27 cellular contexts compared by ENCODE assay signal in the genomic region with DNA sequence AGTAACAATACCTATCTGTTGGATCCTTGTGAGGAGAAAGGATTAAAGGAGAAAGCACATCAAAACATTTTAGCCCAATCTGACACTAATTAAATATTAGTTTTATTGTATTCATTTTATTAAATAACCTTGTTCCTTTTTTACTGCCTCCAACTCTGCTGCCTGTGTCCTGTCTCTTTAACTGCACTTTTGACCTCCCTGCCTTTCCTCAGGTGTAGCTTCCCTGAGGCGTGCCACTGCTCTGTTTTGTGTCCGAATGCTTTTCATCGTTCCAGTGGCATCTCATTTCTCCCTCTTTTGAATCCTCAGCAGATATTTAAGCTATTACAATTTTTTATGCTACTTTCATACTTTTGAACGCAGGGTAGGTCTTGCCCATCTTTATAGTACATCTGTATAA.
"Had no signal": no experiment of that assay in that cellular context is flagged by ENCODE, and none has a peak within 500 bp of the region (broad histone marks: within the 10 kb centered on the region; RNA-seq: fewer than 3 reads in every experiment).

No MANE protein-coding gene starts in this region.

- H3K4me3 ChIP-seq: stomach, suprapubic skin, testis, thoracic aorta, thyroid gland, tibial artery, tibial nerve, transverse colon, upper lobe of left lung, upper lobe of right lung, uterus, vagina had no signal

- H3K9me3 ChIP-seq: stomach, suprapubic skin, testis, thoracic aorta, thyroid gland, tibial artery, tibial nerve, transverse colon, upper lobe of left lung, upper lobe of right lung, uterus, vagina had no signal

- H3K27me3 ChIP-seq: stomach, suprapubic skin, testis, thyroid gland, tibial artery, tibial nerve, transverse colon, upper lobe of left lung, upper lobe of right lung, uterus, vagina had no signal

- H3K27ac Mint-ChIP-seq: stimulated activated effector memory CD8-positive, alpha-beta T cell treated with anti-CD3 and anti-CD28 coated beads, Interleukin-12 subunit alpha, Interleukin-12 subunit beta, amount 100 ng/mL, for 72 hours; stimulated activated memory B cell treated with anti-CD40 and anti-IgM and Interleukin-4, amounts not matched to agents 10 μg/mL and 1 μg/mL and 100 μg/mL, for 72 hours; stimulated activated naive B cell treated with anti-CD40 and anti-IgM and Interleukin-4, amounts not matched to agents 10 μg/mL and 1 μg/mL and 100 μg/mL, for 72 hours; stimulated activated naive CD8-positive, alpha-beta T cell treated with anti-CD3 and anti-CD28 coated beads, Interleukin-15, amount 100 ng/mL, for 72 hours; stimulated activated naive CD8-positive, alpha-beta T cell treated with anti-CD3 and anti-CD28 coated beads, Interleukin-15, Interleukin-2, amounts not matched to agents 100 ng/mL and 50 ng/mL, for 24 hours; type B pancreatic cell had no signal

- H3K27ac ChIP-seq: stomach, suprapubic skin, testis, thoracic aorta, thyroid gland, tibial artery, tibial nerve, transverse colon, upper lobe of left lung, upper lobe of right lung, uterus, vagina had no signal

- H3K4me1 ChIP-seq: stomach, suprapubic skin, testis, thyroid gland, tibial artery, tibial nerve, transverse colon, upper lobe of left lung, upper lobe of right lung, uterus, vagina had no signal

- H3K4me3 Mint-ChIP-seq: stimulated activated effector memory CD8-positive, alpha-beta T cell treated with anti-CD3 and anti-CD28 coated beads, Interleukin-12 subunit alpha, Interleukin-12 subunit beta, amount 100 ng/mL, for 72 hours; stimulated activated memory B cell treated with anti-CD40 and anti-IgM and Interleukin-4, amounts not matched to agents 10 μg/mL and 1 μg/mL and 100 μg/mL, for 72 hours; stimulated activated naive B cell treated with anti-CD40 and anti-IgM and Interleukin-4, amounts not matched to agents 10 μg/mL and 1 μg/mL and 100 μg/mL, for 72 hours; stimulated activated naive CD8-positive, alpha-beta T cell treated with anti-CD3 and anti-CD28 coated beads, Interleukin-15, amount 100 ng/mL, for 72 hours; stimulated activated naive CD8-positive, alpha-beta T cell treated with anti-CD3 and anti-CD28 coated beads, Interleukin-15, Interleukin-2, amounts not matched to agents 100 ng/mL and 50 ng/mL, for 24 hours; type B pancreatic cell had no signal

- H3K4me1 Mint-ChIP-seq: stimulated activated naive CD8-positive, alpha-beta T cell treated with anti-CD3 and anti-CD28 coated beads, Interleukin-15, amount 100 ng/mL, for 72 hours had no signal

- DNase-seq: stimulated activated CD4-positive, alpha-beta T cell treated with anti-CD3 and anti-CD28 coated beads, Interleukin-2, amount 100 ng/mL, for 48 hours; stimulated activated CD4-positive, alpha-beta T cell treated with anti-CD3 and anti-CD28 coated beads, Interleukin-4, amount 100 ng/mL, for 1 hour; stimulated activated CD4-positive, alpha-beta T cell treated with anti-CD3 and anti-CD28 coated beads, Interleukin-4, amount 100 ng/mL, for 24 hours; stimulated activated CD4-positive, alpha-beta T cell treated with anti-CD3 and anti-CD28 coated beads, Interleukin-4, amount 100 ng/mL, for 4 hours; stimulated activated CD8-positive, alpha-beta memory T cell treated with anti-CD3 and anti-CD28 coated beads, Interleukin-4, amount 100 ng/mL, for 48 hours; stimulated activated naive B cell treated with anti-CD40 and anti-IgM and Interleukin-4, amounts not matched to agents 10 μg/mL and 1 μg/mL and 100 μg/mL, for 72 hours; stimulated activated naive CD4-positive, alpha-beta T cell; stimulated activated naive CD4-positive, alpha-beta T cell treated with Interleukin-2 at 50 U/mL for 16 hours; stimulated activated naive CD8-positive, alpha-beta T cell treated with anti-CD3 and anti-CD28 coated beads, Interleukin-15, amount 100 ng/mL, for 72 hours; stimulated activated naive CD8-positive, alpha-beta T cell treated with anti-CD3 and anti-CD28 coated beads, Interleukin-15, Interleukin-2, amounts not matched to agents 100 U/mL and 50 U/mL, for 24 hours; stomach; substantia nigra; testis; thyroid gland; tibial artery; transverse colon; upper lobe of left lung; upper lobe of right lung; uterus had no signal

- ATAC-seq: stimulated activated effector memory CD8-positive, alpha-beta T cell treated with anti-CD3 and anti-CD28 coated beads, Interleukin-12 subunit alpha, Interleukin-12 subunit beta, amount 100 ng/mL, for 72 hours; stimulated activated memory B cell treated with anti-CD40 and anti-IgM and Interleukin-4, amounts not matched to agents 10 μg/mL and 1 μg/mL and 100 μg/mL, for 72 hours; stimulated activated naive B cell treated with anti-CD40 and anti-IgM and Interleukin-4, amounts not matched to agents 10 μg/mL and 1 μg/mL and 100 μg/mL, for 72 hours; stimulated activated naive CD8-positive, alpha-beta T cell treated with anti-CD3 and anti-CD28 coated beads, Interleukin-15, amount 100 ng/mL, for 72 hours; stimulated activated naive CD8-positive, alpha-beta T cell treated with anti-CD3 and anti-CD28 coated beads, Interleukin-15, Interleukin-2, amounts not matched to agents 100 U/mL and 50 U/mL, for 24 hours; upper lobe of right lung had no signal

- H3K27me3 Mint-ChIP-seq: stimulated activated memory B cell treated with anti-CD40 and anti-IgM and Interleukin-4, amounts not matched to agents 10 μg/mL and 1 μg/mL and 100 μg/mL, for 72 hours; stimulated activated naive B cell treated with anti-CD40 and anti-IgM and Interleukin-4, amounts not matched to agents 10 μg/mL and 1 μg/mL and 100 μg/mL, for 72 hours; stimulated activated naive CD8-positive, alpha-beta T cell treated with anti-CD3 and anti-CD28 coated beads, Interleukin-15, amount 100 ng/mL, for 72 hours; stimulated activated naive CD8-positive, alpha-beta T cell treated with anti-CD3 and anti-CD28 coated beads, Interleukin-15, Interleukin-2, amounts not matched to agents 100 ng/mL and 50 ng/mL, for 24 hours; type B pancreatic cell had no signal

- H3K9me3 Mint-ChIP-seq: stimulated activated effector memory CD8-positive, alpha-beta T cell treated with anti-CD3 and anti-CD28 coated beads, Interleukin-12 subunit alpha, Interleukin-12 subunit beta, amount 100 ng/mL, for 72 hours; stimulated activated memory B cell treated with anti-CD40 and anti-IgM and Interleukin-4, amounts not matched to agents 10 μg/mL and 1 μg/mL and 100 μg/mL, for 72 hours; stimulated activated naive B cell treated with anti-CD40 and anti-IgM and Interleukin-4, amounts not matched to agents 10 μg/mL and 1 μg/mL and 100 μg/mL, for 72 hours; stimulated activated naive CD8-positive, alpha-beta T cell treated with anti-CD3 and anti-CD28 coated beads, Interleukin-15, amount 100 ng/mL, for 72 hours; stimulated activated naive CD8-positive, alpha-beta T cell treated with anti-CD3 and anti-CD28 coated beads, Interleukin-15, Interleukin-2, amounts not matched to agents 100 ng/mL and 50 ng/mL, for 24 hours; type B pancreatic cell had no signal

- H3K36me3 ChIP-seq: uterus had no signal
